Comparison of ENCODE assay signal across 13 cellular contexts in the genomic region with DNA sequence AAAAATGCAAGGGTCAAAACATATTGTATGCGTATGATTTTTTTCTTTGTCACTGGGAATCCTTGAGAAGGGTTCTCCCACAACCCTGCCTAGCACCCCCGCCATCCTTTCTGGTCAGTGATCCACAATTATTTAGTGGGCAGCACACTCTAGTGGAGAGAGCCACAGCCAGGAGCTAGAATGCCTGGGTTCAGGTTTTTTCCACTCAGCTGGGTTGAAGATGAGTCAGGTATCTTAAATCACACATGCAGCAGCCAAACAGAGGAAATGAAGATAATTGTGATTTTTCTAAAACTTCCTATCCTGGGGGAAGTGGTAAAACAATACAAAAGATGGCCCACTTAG.
A peak's percentile ranks its signal among the peaks of the same experiment; 100 is the strongest.
DNase-seq lines count a peak whose midpoint lies in the region; ATAC-seq, FAIRE-seq and TF ChIP-seq lines count a peak whose summit lies in the region.
"Had no signal": no experiment of that assay in that cellular context is flagged by ENCODE, and none has a peak within 500 bp of the region (broad histone marks: within the 10 kb centered on the region; RNA-seq: fewer than 3 reads in every experiment).

No MANE protein-coding gene starts in this region.

- POLR2A ChIA-PET in GM10248 (lab: Yijun Ruan, JAX) = no interaction called here
- POLR2A ChIA-PET in HEK293T (lab: Yijun Ruan, JAX) = no interaction called here

- H3K36me3 ChIP-seq in breast epithelium = no peaks in the 10 kb centered on the region

- H3K9me3 Mint-ChIP-seq in nephron progenitor cell = peaks cover 4% of the 10 kb centered on the region
- H3K9me3 Mint-ChIP-seq: activated naive CD8-positive, alpha-beta T cell treated with anti-CD3 and anti-CD28 coated beads, Interleukin-2, amount 10 ng/mL, durations not matched to agents 7 days and 5 days had no signal

- FAIRE-seq in urothelium cell line (lab: Jason Lieb, UNC) = no peak
- FAIRE-seq: H54 had no signal

- H3K27me3 Mint-ChIP-seq in nephron progenitor cell (ENCODE audit: low read depth, poor library complexity) = peaks cover 8% of the 10 kb centered on the region
- H3K27me3 Mint-ChIP-seq: activated naive CD8-positive, alpha-beta T cell treated with anti-CD3 and anti-CD28 coated beads, Interleukin-2, amount 10 ng/mL, durations not matched to agents 7 days and 5 days had no signal

- H3K4me3 Mint-ChIP-seq in nephron progenitor cell = no peak overlapping the region
- H3K4me3 Mint-ChIP-seq: activated naive CD8-positive, alpha-beta T cell treated with anti-CD3 and anti-CD28 coated beads, Interleukin-2, amount 10 ng/mL, durations not matched to agents 7 days and 5 days; immature natural killer cell had no signal

- no peaks in the 10 kb centered on the region for H3K27me3 ChIP-seq in breast epithelium

- H3K9me3 ChIP-seq in breast epithelium = no peaks in the 10 kb centered on the region

- H3K27ac Mint-ChIP-seq in nephron progenitor cell = no peak overlapping the region
- H3K27ac Mint-ChIP-seq: activated naive CD8-positive, alpha-beta T cell treated with anti-CD3 and anti-CD28 coated beads, Interleukin-2, amount 10 ng/mL, durations not matched to agents 7 days and 5 days; immature natural killer cell had no signal

- no peaks in the 10 kb centered on the region for H3K4me1 ChIP-seq in breast epithelium

- H3K4me1 Mint-ChIP-seq in nephron progenitor cell = peaks cover 53% of the 10 kb centered on the region
- H3K4me1 Mint-ChIP-seq: activated naive CD8-positive, alpha-beta T cell treated with anti-CD3 and anti-CD28 coated beads, Interleukin-2, amount 10 ng/mL, durations not matched to agents 7 days and 5 days; immature natural killer cell had no signal

- no peak for TF ChIP-seq POLR2A in breast epithelium (IDR thresholded peaks at IDR 0.05)

- no peak overlapping the region for H3K27ac ChIP-seq in breast epithelium

- H3K36me3 Mint-ChIP-seq in nephron progenitor cell (ENCODE audit: low read depth) = no peaks in the 10 kb centered on the region
- H3K36me3 Mint-ChIP-seq: activated naive CD8-positive, alpha-beta T cell treated with anti-CD3 and anti-CD28 coated beads, Interleukin-2, amount 10 ng/mL, durations not matched to agents 7 days and 5 days; immature natural killer cell had no signal

- no peak overlapping the region for H3K4me3 ChIP-seq in breast epithelium

- ATAC-seq in HG02938 (IDR thresholded peaks at IDR 0.05; ENCODE audit: unreplicated experiment) = no peak
- ATAC-seq: right cardiac atrium, Right ventricle myocardium inferior had no signal

- TF ChIP-seq CTCF in GM10248 (IDR thresholded peaks at IDR 0.05; ENCODE audit: control extremely low read depth, extremely low read depth, low read depth, missing control alignments) = peak; percentile 15
- peak in 2 of 3 donors; percentile 37 to 49 for TF ChIP-seq CTCF in breast epithelium (IDR thresholded peaks at IDR 0.05)
- peak; percentile 32 for TF ChIP-seq CTCF in nephron progenitor cell (IDR thresholded peaks at IDR 0.05)

- CTCF ChIA-PET in GM10248 (lab: Yijun Ruan, JAX) (interaction anchor here (1.0 to 2.3 kb wide), 6 partner anchors 11 to 241 kb away, joined by 3 to 9 read pairs (median 4); no protein-coding TSS in a partner anchor), HEK293T (lab: Yijun Ruan, JAX) (interaction anchor here (1.5 kb wide), 1 partner anchor 11 kb away, joined by 3 read pairs; no protein-coding TSS in a partner anchor)

- DNase-seq in GM10248 (ENCODE audit: extremely low spot score) (no peak), NCI-H146 treated with DMSO at 0.1 percent for 48 hours (lab: John Stamatoyannopoulos, UW; ENCODE audit: unreplicated experiment) (peak; percentile 33), breast epithelium (ENCODE audit: low spot score in 2 of 2) (no peak), nephron progenitor cell (peak; percentile 35), urothelium cell line (ENCODE audit: low spot score) (no peak), HEK293T (ENCODE audit: extremely low spot score) (no peak)
- DNase-seq: activated naive CD8-positive, alpha-beta T cell treated with anti-CD3 and anti-CD28 coated beads, Interleukin-2, amount 10 ng/mL, durations not matched to agents 7 days and 5 days; immature natural killer cell; NCI-H2081 treated with DMSO at 0.1 percent for 48 hours; right cardiac atrium had no signal

- intact Hi-C loops in breast epithelium (cut with DNase I; ENCODE audit: low total_unique reads) = no loop called here

TF ChIP-seq in HEK293T, 16 proteins besides CTCF, POLR2A, EP300 and RAD21:
- TF ChIP-seq BHLHE40 (IDR thresholded peaks at IDR 0.05; ENCODE audit: borderline replicate concordance) (no peak), TARDBP (IDR thresholded peaks at IDR 0.05) (no peak), FOXA1 (IDR thresholded peaks at IDR 0.05) (no peak), CTBP1 (IDR thresholded peaks at IDR 0.05; ENCODE audit: borderline replicate concordance) (no peak), SP1 (IDR thresholded peaks at IDR 0.05) (no peak)
TF ChIP-seq in HEK293T: peak in this region for 0.

Comparison
In these comparisons a context has a peak if more than half of its experiments do, and no peak if none do; other contexts are left out.
1. DNase-seq: peak in NCI-H146 treated with DMSO at 0.1 percent for 48 hours (single experiment) and nephron progenitor cell (single experiment); none in GM10248 (single experiment), breast epithelium (0 of 2), urothelium cell line (single experiment) and HEK293T (single experiment).
2. Peak in every context shown above with its lines, with median percentiles within 50 percentile points of each other: CTCF ChIP-seq.